In the genomic region with DNA sequence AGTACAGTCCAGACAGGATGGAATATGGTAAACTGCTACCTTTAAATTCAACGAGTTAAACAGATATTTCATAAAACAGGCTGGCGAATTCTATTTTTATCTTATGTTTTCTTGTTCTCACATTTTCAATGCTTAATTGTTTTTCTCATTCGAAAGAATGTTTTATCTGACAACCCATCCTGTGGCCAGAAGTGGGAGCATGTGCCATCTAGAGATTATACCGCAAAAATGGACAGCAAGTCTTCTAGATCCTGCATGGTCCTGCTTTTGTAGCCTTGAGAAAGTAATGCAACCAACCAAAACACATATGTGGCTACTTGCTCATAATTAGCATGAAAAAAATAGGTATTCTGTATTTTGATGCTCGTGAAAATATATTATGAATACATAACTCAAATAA, we compare ENCODE assay signal across 23 cellular contexts. TPM values are rescaled to one million over a fixed set of nuclear protein-coding genes. Genes with fewer than 3 reads are reported as not detected.
"Had no signal": no experiment of that assay in that cellular context is flagged by ENCODE, and none has a peak within 500 bp of the region (broad histone marks: within the 10 kb centered on the region; RNA-seq: fewer than 3 reads in every experiment).

No MANE protein-coding gene starts in this region.

- H3K27ac ChIP-seq: cardiac muscle cell, epithelial cell of prostate, lower lobe of right lung, pancreas, psoas muscle, right atrium auricular region, thoracic aorta, vagina had no signal

- H3K4me1 Mint-ChIP-seq: activated CD4-positive, alpha-beta memory T cell treated with anti-CD3 and anti-CD28 coated beads, Interleukin-2, amount 10 ng/mL, durations not matched to agents 7 days and 5 days; activated CD4-positive, alpha-beta T cell treated with anti-CD3 and anti-CD28 coated beads, Interleukin-2, amount 10 ng/mL, durations not matched to agents 24 days and 14 days; activated naive CD8-positive, alpha-beta T cell treated with anti-CD3 and anti-CD28 coated beads, Interleukin-2, amount 50 U/mL, for 24 hours; naive thymus-derived CD4-positive, alpha-beta T cell had no signal

- H3K4me3 Mint-ChIP-seq: activated CD4-positive, alpha-beta memory T cell treated with anti-CD3 and anti-CD28 coated beads, Interleukin-2, amount 10 ng/mL, durations not matched to agents 7 days and 5 days; activated CD4-positive, alpha-beta T cell treated with anti-CD3 and anti-CD28 coated beads, Interleukin-2, amount 10 ng/mL, durations not matched to agents 24 days and 14 days; activated naive CD8-positive, alpha-beta T cell treated with anti-CD3 and anti-CD28 coated beads, Interleukin-2, amount 50 U/mL, for 24 hours; activated T-cell treated with anti-CD3 and anti-CD28 coated beads, Interleukin-2, amount 50 U/mL, for 72 hours; naive thymus-derived CD4-positive, alpha-beta T cell; type B pancreatic cell had no signal

- H3K27me3 ChIP-seq: body of pancreas, cardiac muscle cell, pancreas, right atrium auricular region, vagina had no signal

- ATAC-seq: activated CD4-positive, CD25-positive, alpha-beta regulatory T cell treated with anti-CD3 and anti-CD28 coated beads, Interleukin-2, amount 50 U/mL, for 24 hours; activated naive CD8-positive, alpha-beta T cell treated with anti-CD3 and anti-CD28 coated beads, Interleukin-2, amount 50 U/mL, for 24 hours; activated T-cell treated with anti-CD3 and anti-CD28 coated beads, Interleukin-2, amount 50 U/mL, for 72 hours; lower lobe of right lung; naive thymus-derived CD4-positive, alpha-beta T cell; psoas muscle had no signal

- H3K9me3 Mint-ChIP-seq: activated naive CD8-positive, alpha-beta T cell treated with anti-CD3 and anti-CD28 coated beads, Interleukin-2, amount 50 U/mL, for 24 hours; type B pancreatic cell had no signal

- H3K9me3 ChIP-seq: body of pancreas, lower lobe of right lung, pancreas, psoas muscle, right atrium auricular region, thoracic aorta, vagina had no signal

- H3K36me3 Mint-ChIP-seq: type B pancreatic cell had no signal

- H3K27me3 Mint-ChIP-seq: type B pancreatic cell had no signal

- H3K4me1 ChIP-seq: body of pancreas, lower lobe of right lung, psoas muscle, vagina had no signal

- H3K4me3 ChIP-seq: body of pancreas, cardiac muscle cell, lower lobe of right lung, pancreas, psoas muscle, right atrium auricular region, thoracic aorta, vagina had no signal

- DNase-seq: activated CD4-positive, alpha-beta memory T cell treated with anti-CD3 and anti-CD28 coated beads, Interleukin-2, amount 10 ng/mL, durations not matched to agents 7 days and 5 days; activated CD4-positive, alpha-beta T cell treated with anti-CD3 and anti-CD28 coated beads, Interleukin-2, amount 10 ng/mL, durations not matched to agents 24 days and 14 days; activated effector memory CD4-positive, alpha-beta T cell treated with anti-CD3 and anti-CD28 coated beads, Interleukin-2, amount 50 U/mL, for 16 hours; activated naive CD4-positive, alpha-beta T cell treated with anti-CD3 and anti-CD28 coated beads, Interleukin-2, amount 50 U/mL, for 16 hours; activated naive CD8-positive, alpha-beta T cell treated with anti-CD3 and anti-CD28 coated beads, Interleukin-2, amount 50 U/mL, for 24 hours; activated T-cell treated with anti-CD3 and anti-CD28 coated beads, Interleukin-2, amount 50 U/mL, for 72 hours; cortex of kidney; kidney; lower lobe of right lung; naive thymus-derived CD4-positive, alpha-beta T cell; pancreas; psoas muscle; stimulated activated CD4-positive, alpha-beta T cell treated with anti-CD3 and anti-CD28 coated beads, Interleukin-4, amount 100 ng/mL, for 24 hours; stimulated activated naive CD4-positive, alpha-beta T cell treated with Interleukin-2 at 50 U/mL for 16 hours; T-helper 9 cell had no signal

- FAIRE-seq: kidney, pancreas had no signal

- H3K36me3 ChIP-seq: cardiac muscle cell, lower lobe of right lung, pancreas, right atrium auricular region, thoracic aorta, vagina had no signal

- H3K27ac Mint-ChIP-seq: activated CD4-positive, alpha-beta memory T cell treated with anti-CD3 and anti-CD28 coated beads, Interleukin-2, amount 10 ng/mL, durations not matched to agents 7 days and 5 days; activated CD4-positive, alpha-beta T cell treated with anti-CD3 and anti-CD28 coated beads, Interleukin-2, amount 10 ng/mL, durations not matched to agents 24 days and 14 days; activated naive CD8-positive, alpha-beta T cell treated with anti-CD3 and anti-CD28 coated beads, Interleukin-2, amount 50 U/mL, for 24 hours; activated T-cell treated with anti-CD3 and anti-CD28 coated beads, Interleukin-2, amount 50 U/mL, for 72 hours; naive thymus-derived CD4-positive, alpha-beta T cell; type B pancreatic cell had no signal

RNA-seq across cellular contexts. Expression of a gene that starts 30.7 kb away (rescaled TPM):
- total RNA-seq: activated CD4-positive, alpha-beta memory T cell treated with anti-CD3 and anti-CD28 coated beads, Interleukin-2, amount 10 ng/mL, durations not matched to agents 7 days and 5 days had no signal
